ENCODE assay signal across 1 cellular context in genomic region chr2:205754924-205755321, GRCh38.
TF ChIP-seq lines count a peak whose summit lies in the region.

No MANE protein-coding gene starts in this region.

TF ChIP-seq in A549, 52 proteins besides CTCF, POLR2A, EP300 and RAD21 (continued from another document):
- TF ChIP-seq HOXB13 (CRISPR knock-in tag; IDR thresholded peaks at IDR 0.05; ENCODE audit: low read depth) = no peak
- TF ChIP-seq EHF (CRISPR knock-in tag; IDR thresholded peaks at IDR 0.05) = no peak
- no peak for TF ChIP-seq RNF2 (IDR thresholded peaks at IDR 0.05; ENCODE audit: borderline replicate concordance, low read depth)
- TF ChIP-seq CBX2 (IDR thresholded peaks at IDR 0.05; ENCODE audit: borderline replicate concordance, low read depth) = no peak
- 0 out of 2 replicates have a peak, but pooled peaks have one; percentile 4 for TF ChIP-seq TFCP2L1 (CRISPR knock-in tag; IDR thresholded peaks at IDR 0.05)
- no peak for TF ChIP-seq NFE2L2 (conservative IDR thresholded peaks at IDR 0.05; ENCODE audit: low read length)
- peak; percentile 33 for TF ChIP-seq FOSL2 (IDR thresholded peaks at IDR 0.05)
- peak; percentile 84 for TF ChIP-seq FOSL2 (CRISPR knock-in tag; IDR thresholded peaks at IDR 0.05)
- no peak for TF ChIP-seq HOXA7 (CRISPR knock-in tag; IDR thresholded peaks at IDR 0.05)
- no peak for TF ChIP-seq TP53 (CRISPR knock-in tag; IDR thresholded peaks at IDR 0.05)
- no peak for TF ChIP-seq KDM1A (IDR thresholded peaks at IDR 0.05; ENCODE audit: low read depth)
- no peak for TF ChIP-seq CBX8 (IDR thresholded peaks at IDR 0.05)
- TF ChIP-seq ZC3H11A (IDR thresholded peaks at IDR 0.05) = no peak
- TF ChIP-seq JUN (IDR thresholded peaks at IDR 0.05) = peak; percentile 79; a peak in 4 of 5 replicates
- no peak for TF ChIP-seq REST (IDR thresholded peaks at IDR 0.05)
- no peak for TF ChIP-seq ZSCAN20 (CRISPR knock-in tag; IDR thresholded peaks at IDR 0.05)
- no peak for TF ChIP-seq NPAS2 (CRISPR knock-in tag; IDR thresholded peaks at IDR 0.05; ENCODE audit: borderline replicate concordance)
- no peak for TF ChIP-seq BHLHE40 (IDR thresholded peaks at IDR 0.05; ENCODE audit: low read depth, low read length)
- TF ChIP-seq, protein P1, sequence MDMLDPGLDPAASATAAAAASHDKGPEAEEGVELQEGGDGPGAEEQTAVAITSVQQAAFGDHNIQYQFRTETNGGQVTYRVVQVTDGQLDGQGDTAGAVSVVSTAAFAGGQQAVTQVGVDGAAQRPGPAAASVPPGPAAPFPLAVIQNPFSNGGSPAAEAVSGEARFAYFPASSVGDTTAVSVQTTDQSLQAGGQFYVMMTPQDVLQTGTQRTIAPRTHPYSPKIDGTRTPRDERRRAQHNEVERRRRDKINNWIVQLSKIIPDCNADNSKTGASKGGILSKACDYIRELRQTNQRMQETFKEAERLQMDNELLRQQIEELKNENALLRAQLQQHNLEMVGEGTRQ (IDR thresholded peaks at IDR 0.05) = no peak
- TF ChIP-seq CHD2 (IDR thresholded peaks at IDR 0.05; ENCODE audit: low read length, partially characterized antibody) = no peak
- TF ChIP-seq, protein P2, sequence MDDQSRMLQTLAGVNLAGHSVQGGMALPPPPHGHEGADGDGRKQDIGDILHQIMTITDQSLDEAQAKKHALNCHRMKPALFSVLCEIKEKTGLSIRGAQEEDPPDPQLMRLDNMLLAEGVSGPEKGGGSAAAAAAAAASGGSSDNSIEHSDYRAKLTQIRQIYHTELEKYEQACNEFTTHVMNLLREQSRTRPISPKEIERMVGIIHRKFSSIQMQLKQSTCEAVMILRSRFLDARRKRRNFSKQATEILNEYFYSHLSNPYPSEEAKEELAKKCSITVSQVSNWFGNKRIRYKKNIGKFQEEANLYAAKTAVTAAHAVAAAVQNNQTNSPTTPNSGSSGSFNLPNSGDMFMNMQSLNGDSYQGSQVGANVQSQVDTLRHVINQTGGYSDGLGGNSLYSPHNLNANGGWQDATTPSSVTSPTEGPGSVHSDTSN (IDR thresholded peaks at IDR 0.05) = 0 out of 2 replicates have a peak, but pooled peaks have one; percentile 30
- TF ChIP-seq GATA3 (IDR thresholded peaks at IDR 0.05; ENCODE audit: borderline replicate concordance) = peak; percentile 83
- TF ChIP-seq MAZ (IDR thresholded peaks at IDR 0.05; ENCODE audit: borderline replicate concordance, low read depth, low read length) = no peak
- no peak for TF ChIP-seq PHF8 (IDR thresholded peaks at IDR 0.05; ENCODE audit: borderline replicate concordance, low read depth)
- peak; percentile 80 for TF ChIP-seq JUNB (IDR thresholded peaks at IDR 0.05)
- TF ChIP-seq, protein P3, sequence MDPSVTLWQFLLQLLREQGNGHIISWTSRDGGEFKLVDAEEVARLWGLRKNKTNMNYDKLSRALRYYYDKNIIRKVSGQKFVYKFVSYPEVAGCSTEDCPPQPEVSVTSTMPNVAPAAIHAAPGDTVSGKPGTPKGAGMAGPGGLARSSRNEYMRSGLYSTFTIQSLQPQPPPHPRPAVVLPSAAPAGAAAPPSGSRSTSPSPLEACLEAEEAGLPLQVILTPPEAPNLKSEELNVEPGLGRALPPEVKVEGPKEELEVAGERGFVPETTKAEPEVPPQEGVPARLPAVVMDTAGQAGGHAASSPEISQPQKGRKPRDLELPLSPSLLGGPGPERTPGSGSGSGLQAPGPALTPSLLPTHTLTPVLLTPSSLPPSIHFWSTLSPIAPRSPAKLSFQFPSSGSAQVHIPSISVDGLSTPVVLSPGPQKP (IDR thresholded peaks at IDR 0.05; ENCODE audit: low read depth, low read length) = no peak
- no peak for TF ChIP-seq FOXS1 (CRISPR knock-in tag; IDR thresholded peaks at IDR 0.05)
- no peak for TF ChIP-seq RCOR1 (IDR thresholded peaks at IDR 0.05; ENCODE audit: low read depth, low read length)
- TF ChIP-seq HOXB5 (CRISPR knock-in tag; IDR thresholded peaks at IDR 0.05) = no peak; the same call in 1 of the 2 replicates
- TF ChIP-seq HES2 (IDR thresholded peaks at IDR 0.05) = no peak
- TF ChIP-seq, protein P4, sequence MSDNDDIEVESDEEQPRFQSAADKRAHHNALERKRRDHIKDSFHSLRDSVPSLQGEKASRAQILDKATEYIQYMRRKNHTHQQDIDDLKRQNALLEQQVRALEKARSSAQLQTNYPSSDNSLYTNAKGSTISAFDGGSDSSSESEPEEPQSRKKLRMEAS (IDR thresholded peaks at IDR 0.05) = peak; percentile 77
- peak in 1 of 2 experiments; percentile 61; a peak in 2 of 4 replicates for TF ChIP-seq CEBPB (IDR thresholded peaks at IDR 0.05)
- no peak for TF ChIP-seq MYC (IDR thresholded peaks at IDR 0.05; ENCODE audit: borderline replicate concordance, low read length)
- TF ChIP-seq SMC3 (IDR thresholded peaks at IDR 0.05) = 0 out of 3 replicates have a peak, but pooled peaks have one; percentile 22
- TF ChIP-seq BCL3 (IDR thresholded peaks at IDR 0.05) = no peak; the same call in 2 of the 3 replicates
- no peak for TF ChIP-seq POLR2AphosphoS2 (conservative IDR thresholded peaks at IDR 0.05; ENCODE audit: low read length)
- no peak for TF ChIP-seq NR3C1 (IDR thresholded peaks at IDR 0.05)
